19 cellular contexts compared by ENCODE assay signal in genomic region chr3:72953325-72953956, GRCh38. TPM values are rescaled to one million over a fixed set of nuclear protein-coding genes. Genes with fewer than 3 reads are reported as not detected.
A peak's percentile ranks its signal among the peaks of the same experiment; 100 is the strongest.
DNase-seq lines count a peak whose midpoint lies in the region; ATAC-seq and TF ChIP-seq lines count a peak whose summit lies in the region.
"Had no signal": no experiment of that assay in that cellular context is flagged by ENCODE, and none has a peak within 500 bp of the region (broad histone marks: within the 10 kb centered on the region; RNA-seq: fewer than 3 reads in every experiment).

No MANE protein-coding gene starts in this region.

- no peak overlapping the region for H3K27ac Mint-ChIP-seq in activated CD4-positive, alpha-beta memory T cell treated with anti-CD3 and anti-CD28 coated beads for 36 hours
- H3K27ac Mint-ChIP-seq: activated naive CD4-positive, alpha-beta T cell treated with anti-CD3 and anti-CD28 coated beads for 36 hours; dendritic cell treated with granulocyte-macrophage colony-stimulating factor and Interleukin-4, amounts not matched to agents 40 ng/mL and 50 ng/mL, for 4 days; stimulated activated effector memory CD8-positive, alpha-beta T cell treated with anti-CD3 and anti-CD28 coated beads, Interleukin-12 subunit alpha, Interleukin-12 subunit beta, amount 100 ng/mL, for 72 hours; type B pancreatic cell had no signal

- no peaks in the 10 kb centered on the region for H3K36me3 ChIP-seq in HUES64 (ENCODE audit: insufficient read depth, low read length)
- no peaks in the 10 kb centered on the region for H3K36me3 ChIP-seq in adrenal gland (replicated peaks in 1 of 2)
- H3K36me3 ChIP-seq in gastroesophageal sphincter, result peaks cover 0 to 4% of the 10 kb centered on the region in 2 donors
- H3K36me3 ChIP-seq: left ventricle myocardium inferior, SJSA1 had no signal

- CTCF ChIA-PET in activated CD4-positive, alpha-beta memory T cell treated with anti-CD3 and anti-CD28 coated beads for 36 hours (lab: Charles Lee), result interaction anchor here (1.6 kb wide), 1 partner anchor 103 kb away, joined by 5 read pairs; no protein-coding TSS in a partner anchor

- H3K4me3 Mint-ChIP-seq in activated CD4-positive, alpha-beta memory T cell treated with anti-CD3 and anti-CD28 coated beads for 36 hours, result no peak overlapping the region
- H3K4me3 Mint-ChIP-seq: activated naive CD4-positive, alpha-beta T cell treated with anti-CD3 and anti-CD28 coated beads for 36 hours; dendritic cell treated with granulocyte-macrophage colony-stimulating factor and Interleukin-4, amounts not matched to agents 40 ng/mL and 50 ng/mL, for 4 days; stimulated activated effector memory CD8-positive, alpha-beta T cell treated with anti-CD3 and anti-CD28 coated beads, Interleukin-12 subunit alpha, Interleukin-12 subunit beta, amount 100 ng/mL, for 72 hours; type B pancreatic cell had no signal

- peaks cover 2% of the 10 kb centered on the region for H3K27me3 Mint-ChIP-seq in activated CD4-positive, alpha-beta memory T cell treated with anti-CD3 and anti-CD28 coated beads for 36 hours
- H3K27me3 Mint-ChIP-seq: dendritic cell treated with granulocyte-macrophage colony-stimulating factor and Interleukin-4, amounts not matched to agents 40 ng/mL and 50 ng/mL, for 4 days; type B pancreatic cell had no signal

- no peak for TF ChIP-seq CTCF in adrenal gland (IDR thresholded peaks at IDR 0.05)
- TF ChIP-seq CTCF in gastroesophageal sphincter (IDR thresholded peaks at IDR 0.05), result no peak

- no peaks in the 10 kb centered on the region for H3K36me3 Mint-ChIP-seq in activated CD4-positive, alpha-beta memory T cell treated with anti-CD3 and anti-CD28 coated beads for 36 hours
- H3K36me3 Mint-ChIP-seq: stimulated activated effector memory CD8-positive, alpha-beta T cell treated with anti-CD3 and anti-CD28 coated beads, Interleukin-12 subunit alpha, Interleukin-12 subunit beta, amount 100 ng/mL, for 72 hours had no signal

- H3K9ac ChIP-seq in HUES64 (ENCODE audit: low read depth, low read length), result no peak overlapping the region

- no peaks in the 10 kb centered on the region for H3K9me3 ChIP-seq in HUES64 (ENCODE audit: insufficient read depth, low read depth, low read length)
- no peaks in the 10 kb centered on the region for H3K9me3 ChIP-seq in adrenal gland (replicated peaks in 1 of 3)
- H3K9me3 ChIP-seq in gastroesophageal sphincter, result no peaks in the 10 kb centered on the region
- H3K9me3 ChIP-seq: body of pancreas, left ventricle myocardium inferior, SJSA1 had no signal

- H3K27ac ChIP-seq in HUES64 (ENCODE audit: low read depth, low read length) (peak overlapping the region; percentile 5; the same call in 1 of the 2 replicates), adrenal gland (peak overlapping the region in 4 of 5 donors; percentile 27 to 57 (median 42)), gastroesophageal sphincter (no peak overlapping the region), temporal lobe (ENCODE audit: low read depth, low read length) (peak overlapping the region; percentile 70)
- H3K27ac ChIP-seq: body of pancreas, left ventricle myocardium inferior, SJSA1 had no signal

- no peak for TF ChIP-seq EP300 in gastroesophageal sphincter (IDR thresholded peaks at IDR 0.05)

- no peak for TF ChIP-seq POLR2A in adrenal gland (IDR thresholded peaks at IDR 0.05)
- TF ChIP-seq POLR2A in gastroesophageal sphincter (IDR thresholded peaks at IDR 0.05), result no peak

- no peaks in the 10 kb centered on the region for H3K9me3 Mint-ChIP-seq in activated CD4-positive, alpha-beta memory T cell treated with anti-CD3 and anti-CD28 coated beads for 36 hours
- H3K9me3 Mint-ChIP-seq: activated naive CD4-positive, alpha-beta T cell treated with anti-CD3 and anti-CD28 coated beads for 36 hours; dendritic cell treated with granulocyte-macrophage colony-stimulating factor and Interleukin-4, amounts not matched to agents 40 ng/mL and 50 ng/mL, for 4 days; stimulated activated effector memory CD8-positive, alpha-beta T cell treated with anti-CD3 and anti-CD28 coated beads, Interleukin-12 subunit alpha, Interleukin-12 subunit beta, amount 100 ng/mL, for 72 hours; type B pancreatic cell had no signal

- no peaks in the 10 kb centered on the region for H3K27me3 ChIP-seq in HUES64 (ENCODE audit: insufficient read depth, low read length)
- H3K27me3 ChIP-seq in adrenal gland, result no peaks in the 10 kb centered on the region
- no peaks in the 10 kb centered on the region for H3K27me3 ChIP-seq in gastroesophageal sphincter
- H3K27me3 ChIP-seq: body of pancreas, SJSA1 had no signal

- peak; percentile 39 for ATAC-seq in gastroesophageal sphincter
- ATAC-seq in GM19467 (IDR thresholded peaks at IDR 0.05; ENCODE audit: unreplicated experiment), result no peak
- ATAC-seq: body of pancreas; stimulated activated effector memory CD8-positive, alpha-beta T cell treated with anti-CD3 and anti-CD28 coated beads, Interleukin-12 subunit alpha, Interleukin-12 subunit beta, amount 100 ng/mL, for 72 hours had no signal

- intact Hi-C loops in adrenal gland (cut with DNase I), result no loop called here
- intact Hi-C loops in activated CD4-positive, alpha-beta memory T cell treated with anti-CD3 and anti-CD28 coated beads for 36 hours (cut with micrococcal nuclease), result no loop called here

- H3K4me3 ChIP-seq in HUES64 (ENCODE audit: low read length), result no peak overlapping the region
- H3K4me3 ChIP-seq in adrenal gland, result no peak overlapping the region
- no peak overlapping the region for H3K4me3 ChIP-seq in gastroesophageal sphincter
- H3K4me3 ChIP-seq: body of pancreas, left ventricle myocardium inferior, SJSA1, smooth muscle cell had no signal

- 86% methylated on average over 7 of the region's 7 CpGs for WGBS in HUES64
- WGBS in adrenal gland, 4 donors, result 67 to 80% (median 77%) methylated on average over 7 of the region's 7 CpGs
- WGBS in gastroesophageal sphincter (ENCODE audit: low coverage in 1 of 2), 2 donors, result 85 to 94% methylated on average over 5 to 6 of the region's 7 CpGs

- H3K4me1 ChIP-seq in HUES64 (ENCODE audit: insufficient read depth, low read length), result peaks cover 26% of the 10 kb centered on the region
- H3K4me1 ChIP-seq in adrenal gland (replicated peaks in 1 of 2), result peaks cover 0 to 3% of the 10 kb centered on the region in 2 donors
- no peaks in the 10 kb centered on the region for H3K4me1 ChIP-seq in gastroesophageal sphincter
- H3K4me1 ChIP-seq: SJSA1 had no signal

- H3K4me1 Mint-ChIP-seq in activated CD4-positive, alpha-beta memory T cell treated with anti-CD3 and anti-CD28 coated beads for 36 hours (ENCODE audit: low read depth), result peaks cover 12% of the 10 kb centered on the region

- POLR2A ChIA-PET in activated CD4-positive, alpha-beta memory T cell treated with anti-CD3 and anti-CD28 coated beads for 36 hours (lab: Charles Lee), result interaction anchor here (0.5 kb wide), 1 partner anchor 130 kb away, joined by 3 read pairs; no protein-coding TSS in a partner anchor

- DNase-seq in adrenal gland (peak in 6 of 7 donors; percentile 45 to 70 (median 62)), SIG-M5 treated with dmso at 0.1 percent for 504 hours (lab: John Stamatoyannopoulos, UW; ENCODE audit: unreplicated experiment) (no peak)
- no peak for DNase-seq in activated CD4-positive, alpha-beta memory T cell treated with anti-CD3 and anti-CD28 coated beads for 36 hours
- no peak for DNase-seq in activated T-cell treated with anti-CD3 and anti-CD28 coated beads, Interleukin-2, amount 50 U/mL, for 48 hours
- DNase-seq: activated CD4-positive, alpha-beta T cell treated with anti-CD3 and anti-CD28 coated beads for 48 hours; activated naive CD4-positive, alpha-beta T cell treated with anti-CD3 and anti-CD28 coated beads for 36 hours; body of pancreas; DMS 273 treated with DMSO at 0.1 percent for 48 hours; left ventricle myocardium inferior; NCI-H1436 had no signal

RNA-seq across cellular contexts. Expression of gene PPP4R2, which starts 43.2 kb away (rescaled TPM):
- 74.7 TPM for polyA plus RNA-seq in HUES64 (2013, experiment 1 of 2)
- polyA plus RNA-seq in HUES64 (2013, experiment 2 of 2), result 68.5 TPM
- total RNA-seq in adrenal gland, result 10 to 100 TPM; 31.7 to 90.1 (median 68.3) TPM
- 10 to 100 TPM; 14.2 to 40.3 (median 17.8) TPM for polyA plus RNA-seq in adrenal gland
- 10 to 100 TPM; 32.2 to 57.6 (median 40.2) TPM for total RNA-seq in gastroesophageal sphincter
- total RNA-seq in temporal lobe, result 80.4 TPM
- total RNA-seq in activated CD4-positive, alpha-beta memory T cell treated with anti-CD3 and anti-CD28 coated beads for 36 hours, result 100 to 1,000 TPM; 107 to 108 TPM

Comparison
In these comparisons a context has a peak if more than half of its experiments do, and no peak if none do; other contexts are left out.
1. H3K27ac ChIP-seq: peak in HUES64 (single experiment), adrenal gland (4 of 5) and temporal lobe (single experiment); none in gastroesophageal sphincter (0 of 4).
2. DNase-seq: peak in adrenal gland (6 of 7); none in activated CD4-positive, alpha-beta memory T cell treated with anti-CD3 and anti-CD28 coated beads for 36 hours (single experiment), activated T-cell treated with anti-CD3 and anti-CD28 coated beads, Interleukin-2, amount 50 U/mL, for 48 hours (0 of 2) and SIG-M5 treated with dmso at 0.1 percent for 504 hours (single experiment).